In genomic region chr2:126950499-126950898, GRCh38 we compare ENCODE assay signal across 24 cellular contexts. TPM values are rescaled to one million over a fixed set of nuclear protein-coding genes. Genes with fewer than 3 reads are reported as not detected.
"Had no signal": no experiment of that assay in that cellular context is flagged by ENCODE, and none has a peak within 500 bp of the region (broad histone marks: within the 10 kb centered on the region; RNA-seq: fewer than 3 reads in every experiment).

No MANE protein-coding gene starts in this region.

- H3K4me3 ChIP-seq: coronary artery, prostate gland, sigmoid colon, skin epidermis, stomach, thoracic aorta, transverse colon had no signal

- H3K27ac ChIP-seq: coronary artery, foreskin keratinocyte, parathyroid adenoma, prostate gland, sigmoid colon, skin epidermis, stomach, thoracic aorta, transverse colon had no signal

- H3K9me3 ChIP-seq: prostate gland, sigmoid colon, stomach, thoracic aorta, transverse colon had no signal

- DNase-seq: effector CD4-positive, alpha-beta T cell; endodermal cell; erythroblast; foreskin keratinocyte; immature natural killer cell; kidney; left colon; left ventricle myocardium superior; naive thymus-derived CD4-positive, alpha-beta T cell; nephron progenitor cell; retina; sigmoid colon; stimulated activated CD4-positive, alpha-beta T cell treated with anti-CD3 and anti-CD28 coated beads, Interleukin-2, amount 100 ng/mL, for 24 hours; stimulated activated CD4-positive, alpha-beta T cell treated with anti-CD3 and anti-CD28 coated beads, Interleukin-4, amount 100 ng/mL, for 4 hours; stimulated activated naive CD4-positive, alpha-beta T cell; stomach; substantia nigra; transverse colon had no signal

- ATAC-seq: foreskin keratinocyte; left colon; left ventricle myocardium superior; naive thymus-derived CD4-positive, alpha-beta T cell had no signal

- H3K9ac ChIP-seq: parathyroid adenoma had no signal

- H3K27me3 ChIP-seq: sigmoid colon, transverse colon had no signal

- H3K4me1 ChIP-seq: foreskin keratinocyte, parathyroid adenoma, prostate gland, sigmoid colon, stomach had no signal

- H3K36me3 ChIP-seq: prostate gland, sigmoid colon, stomach, thoracic aorta, transverse colon had no signal

- H2AFZ ChIP-seq: parathyroid adenoma had no signal

RNA-seq across cellular contexts. Expression of gene TEX51, which starts 51.8 kb away (rescaled TPM):
- polyA plus RNA-seq: endothelial cell of umbilical vein; foreskin keratinocyte; immature natural killer cell; naive thymus-derived CD4-positive, alpha-beta T cell; stomach had no signal
